Comparison of ENCODE assay signal across 20 cellular contexts in the genomic region with DNA sequence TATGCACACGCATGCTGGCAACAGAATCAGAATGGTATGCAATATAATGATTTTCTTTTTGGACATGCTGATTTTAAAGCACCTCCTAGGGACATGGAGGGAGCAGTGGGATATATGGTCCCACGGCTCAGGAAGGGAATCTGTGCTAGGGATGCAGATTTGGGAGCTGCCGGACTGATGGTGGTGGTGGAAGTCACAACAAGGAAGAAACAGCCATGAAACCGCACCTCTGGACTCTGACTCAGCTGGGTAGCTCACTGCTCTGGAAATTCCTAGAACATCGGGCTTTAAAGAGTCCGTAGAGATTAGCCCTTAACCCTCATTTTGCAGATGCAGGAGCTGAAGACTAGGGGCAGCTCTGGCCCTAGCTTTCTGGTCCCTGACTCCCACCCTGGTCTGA.
DNase-seq lines count a peak whose midpoint lies in the region; FAIRE-seq and TF ChIP-seq lines count a peak whose summit lies in the region.
"Had no signal": no experiment of that assay in that cellular context is flagged by ENCODE, and none has a peak within 500 bp of the region (broad histone marks: within the 10 kb centered on the region; RNA-seq: fewer than 3 reads in every experiment).

No MANE protein-coding gene starts in this region.

- H3K79me2 ChIP-seq in H1 (ENCODE audit: control insufficient read depth in 1 of 2, insufficient read depth in 2 of 2, low read length in 2 of 2) (no peaks in the 10 kb centered on the region), mesendoderm (ENCODE audit: control insufficient read depth, insufficient read depth, low read length) (no peaks in the 10 kb centered on the region), smooth muscle cell (ENCODE audit: low read depth) (no peaks in the 10 kb centered on the region)

- H3K18ac ChIP-seq in H1 (ENCODE audit: extremely low read depth, low read length) (no peak overlapping the region), mesendoderm (ENCODE audit: low read length) (peak overlapping the region; percentile 39)

- H3K14ac ChIP-seq in H1 (ENCODE audit: insufficient read length) = no peak overlapping the region

- TF ChIP-seq RAD21 in H1 (IDR thresholded peaks at IDR 0.05 in 1 of 2, conservative IDR thresholded peaks at IDR 0.05 in 1 of 2; ENCODE audit: low read depth in 2 of 2, low read length in 2 of 2) = no peak

- H3K56ac ChIP-seq in H1 (replicated peaks; ENCODE audit: insufficient read length, low read depth, low read length) (no peak overlapping the region), mesendoderm (ENCODE audit: low read length) (peak overlapping the region; percentile 56)

- H3K9ac ChIP-seq in H1 (replicated peaks in 1 of 4; ENCODE audit: extremely low read depth in 1 of 4, low read depth in 3 of 4, low read length in 3 of 4) = no peak overlapping the region
- H3K9ac ChIP-seq in mesendoderm (ENCODE audit: low read length) = no peak overlapping the region
- H3K9ac ChIP-seq in smooth muscle cell (ENCODE audit: low read depth) = no peak overlapping the region
- H3K9ac ChIP-seq: BLaER1, GM23248 had no signal

- H3K36me3 Mint-ChIP-seq in neural crest cell (ENCODE audit: low read depth) = no peaks in the 10 kb centered on the region
- H3K36me3 Mint-ChIP-seq: CD4-positive, CD25-positive, alpha-beta regulatory T cell; CD8-positive, alpha-beta T cell had no signal

- H3K4me3 ChIP-seq in H1 (ENCODE audit: extremely low read depth in 1 of 4, insufficient read depth in 2 of 4, low read depth in 3 of 4, low read length in 4 of 4) = no peak overlapping the region
- H3K4me3 ChIP-seq in mesendoderm (ENCODE audit: low read length) = no peak overlapping the region
- H3K4me3 ChIP-seq in smooth muscle cell = no peak overlapping the region
- H3K4me3 ChIP-seq in sigmoid colon = no peak overlapping the region
- H3K4me3 ChIP-seq: BLaER1, GM12878, GM23248 had no signal

- H4K20me1 ChIP-seq in H1 (replicated peaks in 1 of 2; ENCODE audit: control insufficient read depth in 1 of 2, insufficient read depth in 2 of 2, low read length in 2 of 2) = no peaks in the 10 kb centered on the region
- H4K20me1 ChIP-seq in smooth muscle cell (ENCODE audit: low read depth) = no peaks in the 10 kb centered on the region
- H4K20me1 ChIP-seq: BLaER1 had no signal

- POLR2A ChIA-PET in H1 (lab: Charles Lee; ENCODE audit: partially characterized antibody) = no interaction called here

- no peak overlapping the region for H4K91ac ChIP-seq in H1 (replicated peaks; ENCODE audit: insufficient read length, low read length)

- no peak overlapping the region for H3K4me3 Mint-ChIP-seq in neural crest cell
- H3K4me3 Mint-ChIP-seq: CD4-positive, CD25-positive, alpha-beta regulatory T cell; CD8-positive, alpha-beta T cell; H9 had no signal

- H4K5ac ChIP-seq in H1 (ENCODE audit: insufficient read length, low read depth, low read length) (no peak overlapping the region), mesendoderm (ENCODE audit: low read length) (no peak overlapping the region)

- no peak overlapping the region for H4K8ac ChIP-seq in H1 (ENCODE audit: extremely low read depth, insufficient read depth, low read length)
- H4K8ac ChIP-seq in mesendoderm (ENCODE audit: low read depth, low read length) = no peak overlapping the region

- H3K27me3 ChIP-seq in H1 (replicated peaks in 1 of 4; ENCODE audit: control insufficient read depth in 3 of 4, extremely low read depth in 1 of 4, insufficient read depth in 3 of 4, low read length in 3 of 4) (no peaks in the 10 kb centered on the region), mesendoderm (ENCODE audit: insufficient read depth, low read length, poor library complexity) (no peaks in the 10 kb centered on the region), smooth muscle cell (ENCODE audit: low read depth) (no peaks in the 10 kb centered on the region), sigmoid colon (no peaks in the 10 kb centered on the region)
- H3K27me3 ChIP-seq: BLaER1 had no signal

- H3K4me1 ChIP-seq in H1 (replicated peaks in 1 of 4; ENCODE audit: control insufficient read depth in 3 of 4, insufficient read depth in 4 of 4, low read length in 3 of 4) (peaks cover 0 to 4% (median 2%) of the 10 kb centered on the region in 4 experiments; a peak in 3 of 7 replicates), mesendoderm (ENCODE audit: control insufficient read depth, low read depth, low read length) (peaks cover 13% of the 10 kb centered on the region), smooth muscle cell (ENCODE audit: low read depth) (no peaks in the 10 kb centered on the region), sigmoid colon (no peaks in the 10 kb centered on the region)
- H3K4me1 ChIP-seq: BLaER1, Caco-2 had no signal

- peaks cover 5% of the 10 kb centered on the region for H3K9me3 Mint-ChIP-seq in neural crest cell
- H3K9me3 Mint-ChIP-seq: CD4-positive, CD25-positive, alpha-beta regulatory T cell; CD8-positive, alpha-beta T cell had no signal

- H3K4me1 Mint-ChIP-seq in neural crest cell = peaks cover 34% of the 10 kb centered on the region
- H3K4me1 Mint-ChIP-seq: CD4-positive, CD25-positive, alpha-beta regulatory T cell had no signal

- TF ChIP-seq EP300 in H1 (IDR thresholded peaks at IDR 0.05; ENCODE audit: borderline replicate concordance in 1 of 2, low read depth in 2 of 2, low read length in 2 of 2) = no peak
- no peak for TF ChIP-seq EP300 in sigmoid colon (IDR thresholded peaks at IDR 0.05)

- H2AFZ ChIP-seq in H1 (ENCODE audit: low read length) (peak overlapping the region; percentile 87; the same call in 1 of the 2 replicates), smooth muscle cell (ENCODE audit: low read depth) (no peak overlapping the region)
- H2AFZ ChIP-seq: GM23248 had no signal

- H3K4ac ChIP-seq in H1 (replicated peaks; ENCODE audit: insufficient read length, low read depth, low read length) (no peak overlapping the region), mesendoderm (ENCODE audit: low read depth, low read length) (no peak overlapping the region)

- H3K79me1 ChIP-seq in H1 (ENCODE audit: low read depth, low read length) = no peaks in the 10 kb centered on the region
- H3K79me1 ChIP-seq in mesendoderm (ENCODE audit: low read length) = no peaks in the 10 kb centered on the region

- no peak for TF ChIP-seq POLR2A in H1 (IDR thresholded peaks at IDR 0.05; ENCODE audit: control extremely low read depth in 1 of 2, low read depth in 2 of 2, low read length in 2 of 2)
- TF ChIP-seq POLR2A in erythroblast (IDR thresholded peaks at IDR 0.05; ENCODE audit: low read length) = no peak
- no peak for TF ChIP-seq POLR2A in sigmoid colon (IDR thresholded peaks at IDR 0.05)

- H2AK5ac ChIP-seq in H1 (ENCODE audit: low read depth, low read length) = no peak overlapping the region
- H2AK5ac ChIP-seq in mesendoderm (ENCODE audit: low read length) = no peak overlapping the region

- H3K9me3 ChIP-seq in H1 (ENCODE audit: insufficient read depth in 2 of 2, low read depth in 1 of 2, low read length in 1 of 2) (no peaks in the 10 kb centered on the region), smooth muscle cell (replicated peaks; ENCODE audit: low read depth) (no peaks in the 10 kb centered on the region), sigmoid colon (no peaks in the 10 kb centered on the region)
- H3K9me3 ChIP-seq: BLaER1, Caco-2 had no signal

- H3K27ac ChIP-seq in H1 (ENCODE audit: low read depth, low read length) (no peak overlapping the region), mesendoderm (ENCODE audit: low read depth, low read length) (no peak overlapping the region), smooth muscle cell (ENCODE audit: low read depth) (peak overlapping the region; percentile 57), sigmoid colon (no peak overlapping the region)
- H3K27ac ChIP-seq: BLaER1, C4-2B, GM23248 had no signal

- H3K36me3 ChIP-seq in H1 (ENCODE audit: control insufficient read depth in 2 of 4, insufficient read depth in 4 of 4, low read length in 3 of 4) (no peaks in the 10 kb centered on the region), mesendoderm (ENCODE audit: control insufficient read depth, insufficient read depth, low read length) (no peaks in the 10 kb centered on the region), smooth muscle cell (ENCODE audit: low read depth) (no peaks in the 10 kb centered on the region), sigmoid colon (no peaks in the 10 kb centered on the region)
- H3K36me3 ChIP-seq: BLaER1 had no signal

- no peak overlapping the region for H2BK5ac ChIP-seq in H1 (ENCODE audit: low read depth, low read length)
- peak overlapping the region; percentile 13 for H2BK5ac ChIP-seq in mesendoderm (ENCODE audit: low read length)

- CTCF ChIA-PET in H1 (lab: Charles Lee; ENCODE audit: partially characterized antibody) = interaction anchor here (0.8 to 1.0 kb wide), 2 partner anchors 15 to 43 kb away, joined by 3 to 4 read pairs; no protein-coding TSS in a partner anchor

- no peaks in the 10 kb centered on the region for H3K23me2 ChIP-seq in H1 (ENCODE audit: low read depth, low read length)

- H2BK15ac ChIP-seq in H1 (ENCODE audit: low read length) (no peak overlapping the region), mesendoderm (replicated peaks; ENCODE audit: low read depth) (no peak overlapping the region)

- H3K4me2 ChIP-seq in H1 (ENCODE audit: insufficient read depth in 1 of 2, low read depth in 2 of 2, low read length in 2 of 2) (no peak overlapping the region), mesendoderm (ENCODE audit: low read length) (no peak overlapping the region), smooth muscle cell (no peak overlapping the region)
- H3K4me2 ChIP-seq: BLaER1 had no signal

- no peak overlapping the region for H3K23ac ChIP-seq in H1 (ENCODE audit: insufficient read length)
- no peak overlapping the region for H3K23ac ChIP-seq in mesendoderm (ENCODE audit: low read length)

- H3K27me3 Mint-ChIP-seq in neural crest cell (ENCODE audit: low read depth) = no peaks in the 10 kb centered on the region
- H3K27me3 Mint-ChIP-seq: CD4-positive, CD25-positive, alpha-beta regulatory T cell had no signal

- no peak for TF ChIP-seq CTCF in H1 (IDR thresholded peaks at IDR 0.05; ENCODE audit: control extremely low read depth in 1 of 3, insufficient read depth in 1 of 3, low read depth in 1 of 3, low read length in 3 of 3)
- no peak for TF ChIP-seq CTCF in neural crest cell (conservative IDR thresholded peaks at IDR 0.05)
- TF ChIP-seq CTCF in smooth muscle cell (IDR thresholded peaks at IDR 0.05; ENCODE audit: borderline replicate concordance, insufficient read depth, poor library complexity, severe bottlenecking) = no peak
- no peak for TF ChIP-seq CTCF in sigmoid colon (IDR thresholded peaks at IDR 0.05)

- no peak overlapping the region for H2BK120ac ChIP-seq in H1 (replicated peaks; ENCODE audit: low read depth, low read length)
- H2BK120ac ChIP-seq in mesendoderm (ENCODE audit: low read depth, low read length) = no peak overlapping the region

- FAIRE-seq in H1 (lab: Jason Lieb, UNC) = no peak
- FAIRE-seq: GM12878, GM19239 had no signal

- H2BK20ac ChIP-seq in H1 (ENCODE audit: low read length) = no peak overlapping the region

- H3K27ac Mint-ChIP-seq in neural crest cell (ENCODE audit: unreplicated experiment) = peak overlapping the region; percentile 22
- H3K27ac Mint-ChIP-seq: CD4-positive, CD25-positive, alpha-beta regulatory T cell; CD8-positive, alpha-beta T cell had no signal

- intact Hi-C loops in sigmoid colon (cut with DNase I) = no loop called here

- no peaks in the 10 kb centered on the region for H3F3A ChIP-seq in smooth muscle cell (ENCODE audit: low read depth)

- 92% methylated on average over 6 of the region's 6 CpGs; no CpG with 5 or more reads in 1 of the 2 experiments for WGBS in H1 (ENCODE audit: extremely low coverage in 1 of 2, insufficient coverage in 1 of 2, insufficient read length in 1 of 2, insufficient replicate concordance in 2 of 2, low coverage in 1 of 2, low lambda C conversion rate in 2 of 2, missing lambda C conversion rate in 1 of 2), 2 experiments
- no CpG with 5 or more reads among the region's 6 CpGs for WGBS in mesendoderm (ENCODE audit: extremely low coverage, insufficient coverage, low lambda C conversion rate)
- WGBS in smooth muscle cell (ENCODE audit: low lambda C conversion rate) = 49% methylated on average over 6 of the region's 6 CpGs
- WGBS in sigmoid colon, 2 donors = 81 to 84% methylated on average over 6 of the region's 6 CpGs

- DNase-seq in H1 (ENCODE audit: low read depth in 1 of 2, low spot score in 2 of 2) = no peak
- DNase-seq in mesendoderm = no peak
- no peak for DNase-seq in neural crest cell (ENCODE audit: low read depth, low spot score)
- no peak for DNase-seq in smooth muscle cell (lab: John Stamatoyannopoulos, UW; ENCODE audit: unreplicated experiment)
- DNase-seq in erythroblast (lab: John Stamatoyannopoulos, UW) = no peak
- DNase-seq in sigmoid colon = no peak
- DNase-seq in effector CD8-positive, alpha-beta T cell (lab: John Stamatoyannopoulos, UW) = no peak
- DNase-seq in NOMO-1 treated with DMSO at 0.1 percent for 48 hours (lab: John Stamatoyannopoulos, UW; ENCODE audit: unreplicated experiment) = no peak
- DNase-seq: Caco-2; CD4-positive, CD25-positive, alpha-beta regulatory T cell; CD8-positive, alpha-beta T cell; DMS153; DND-41; GDM1; GM23248; H9 had no signal

- H2BK12ac ChIP-seq in H1 (ENCODE audit: low read depth, low read length) = no peak overlapping the region
